8 cellular contexts compared by ENCODE assay signal in genomic region chr10:79380125-79380917, GRCh38. TPM values are rescaled to one million over a fixed set of nuclear protein-coding genes. Genes with fewer than 3 reads are reported as not detected.
DNase-seq lines count a peak whose midpoint lies in the region; ATAC-seq and TF ChIP-seq lines count a peak whose summit lies in the region.

No MANE protein-coding gene starts in this region.

- DNase-seq in NCI-H2029 (lab: John Stamatoyannopoulos, UW) (peak; percentile 70), esophagus muscularis mucosa (ENCODE audit: extremely low spot score) (peak; percentile 92), myocyte (ENCODE audit: low read depth) (peak; percentile 55), C1 segment of cervical spinal cord (lab: John Stamatoyannopoulos, UW) (no peak), NCI-H146 treated with DMSO at 0.1 percent for 48 hours (lab: John Stamatoyannopoulos, UW; ENCODE audit: unreplicated experiment) (no peak), NCI-H2171 treated with DMSO at 0.1 percent for 48 hours (lab: John Stamatoyannopoulos, UW) (no peak)
- DNase-seq in activated CD8-positive, alpha-beta T cell treated with anti-CD3 and anti-CD28 coated beads for 36 hours = no peak

- no peak overlapping the region for H3K4me3 Mint-ChIP-seq in activated CD8-positive, alpha-beta T cell treated with anti-CD3 and anti-CD28 coated beads for 36 hours

- H3K27ac Mint-ChIP-seq in activated CD8-positive, alpha-beta T cell treated with anti-CD3 and anti-CD28 coated beads for 36 hours = no peak overlapping the region

- no peak for ATAC-seq in activated CD8-positive, alpha-beta T cell treated with anti-CD3 and anti-CD28 coated beads for 36 hours

- no peaks in the 10 kb centered on the region for H3K36me3 Mint-ChIP-seq in activated CD8-positive, alpha-beta T cell treated with anti-CD3 and anti-CD28 coated beads for 36 hours (ENCODE audit: low read depth)

- no peak for TF ChIP-seq POLR2A in esophagus muscularis mucosa (IDR thresholded peaks at IDR 0.05; ENCODE audit: low read depth)

- H3K4me1 ChIP-seq in ACC112 (ENCODE audit: control insufficient read depth, insufficient read depth, low read length, unreplicated experiment) = peaks cover 43% of the 10 kb centered on the region
- peaks cover 45 to 73% (median 59%) of the 10 kb centered on the region in 4 donors for H3K4me1 ChIP-seq in esophagus muscularis mucosa

- H3K27ac ChIP-seq in ACC112 (ENCODE audit: low read depth, low read length) (peak overlapping the region; percentile 52), esophagus muscularis mucosa (replicated peaks in 1 of 4) (peak overlapping the region; percentile 87 to 93 (median 92))

- H3K36me3 ChIP-seq in ACC112 (ENCODE audit: insufficient read depth, low read length) = no peaks in the 10 kb centered on the region
- peaks cover 0 to 15% (median 14%) of the 10 kb centered on the region in 4 donors for H3K36me3 ChIP-seq in esophagus muscularis mucosa

- no peaks in the 10 kb centered on the region for H3K9me3 ChIP-seq in esophagus muscularis mucosa

- POLR2A ChIA-PET in activated CD8-positive, alpha-beta T cell treated with anti-CD3 and anti-CD28 coated beads for 36 hours (lab: Charles Lee) = no interaction called here

- no peak for TF ChIP-seq EP300 in esophagus muscularis mucosa (IDR thresholded peaks at IDR 0.05)

- WGBS in esophagus muscularis mucosa = 51% methylated on average over 10 of the region's 14 CpGs

- no peak for TF ChIP-seq CTCF in esophagus muscularis mucosa (IDR thresholded peaks at IDR 0.05)
- TF ChIP-seq CTCF in activated CD8-positive, alpha-beta T cell treated with anti-CD3 and anti-CD28 coated beads for 36 hours (IDR thresholded peaks at IDR 0.05) = no peak

- H3K4me3 ChIP-seq in ACC112 (ENCODE audit: low read depth, low read length) (no peak overlapping the region), esophagus muscularis mucosa (no peak overlapping the region)

- H3K79me2 ChIP-seq in ACC112 (ENCODE audit: control insufficient read depth, insufficient read depth, low read length, unreplicated experiment) = no peaks in the 10 kb centered on the region

- intact Hi-C loops in esophagus muscularis mucosa (cut with DNase I) = loop anchor here (5.0 kb wide), 1 partner anchor 67 kb away; the partner anchor contains the start of gene ZCCHC24
- intact Hi-C loops in activated CD8-positive, alpha-beta T cell treated with anti-CD3 and anti-CD28 coated beads for 36 hours (cut with micrococcal nuclease) = loop anchor here (5.0 kb wide), 1 partner anchor 107 kb away; no protein-coding TSS in a partner anchor

- no peak overlapping the region for H2AFZ ChIP-seq in ACC112 (ENCODE audit: low read length, unreplicated experiment)

- no peaks in the 10 kb centered on the region for H3K4me1 Mint-ChIP-seq in activated CD8-positive, alpha-beta T cell treated with anti-CD3 and anti-CD28 coated beads for 36 hours (ENCODE audit: low read depth)

- no peaks in the 10 kb centered on the region for H3K27me3 Mint-ChIP-seq in activated CD8-positive, alpha-beta T cell treated with anti-CD3 and anti-CD28 coated beads for 36 hours

- H3K9me3 Mint-ChIP-seq in activated CD8-positive, alpha-beta T cell treated with anti-CD3 and anti-CD28 coated beads for 36 hours = no peaks in the 10 kb centered on the region

- CTCF ChIA-PET in activated CD8-positive, alpha-beta T cell treated with anti-CD3 and anti-CD28 coated beads for 36 hours (lab: Charles Lee) = interaction anchor here (1.4 kb wide), 1 partner anchor 88 kb away, joined by 5 read pairs; no protein-coding TSS in a partner anchor

- no peaks in the 10 kb centered on the region for H3K27me3 ChIP-seq in ACC112 (ENCODE audit: insufficient read depth, low read length)
- H3K27me3 ChIP-seq in esophagus muscularis mucosa = no peaks in the 10 kb centered on the region

RNA-seq across cellular contexts. Expression of gene PPIF, which starts 33.1 kb away (rescaled TPM):
- 10 to 100 TPM; 19.5 to 42.2 (median 24.4) TPM for total RNA-seq in esophagus muscularis mucosa
- total RNA-seq in myocyte = 9.8 and 24.5 TPM in 2 replicates
- polyA plus RNA-seq in myocyte (2012) = 14.8 TPM
- total RNA-seq in activated CD8-positive, alpha-beta T cell treated with anti-CD3 and anti-CD28 coated beads for 36 hours = 10 to 100 TPM; 81.5 to 88.6 TPM

Comparison
In these comparisons a context has a peak if more than half of its experiments do, and no peak if none do; other contexts are left out.
1. DNase-seq: peak in NCI-H2029 (single experiment), esophagus muscularis mucosa (single experiment) and myocyte (single experiment); none in C1 segment of cervical spinal cord (0 of 14), NCI-H146 treated with DMSO at 0.1 percent for 48 hours (single experiment), NCI-H2171 treated with DMSO at 0.1 percent for 48 hours (single experiment) and activated CD8-positive, alpha-beta T cell treated with anti-CD3 and anti-CD28 coated beads for 36 hours (single experiment).